8 cellular contexts compared by ENCODE assay signal in the genomic region with DNA sequence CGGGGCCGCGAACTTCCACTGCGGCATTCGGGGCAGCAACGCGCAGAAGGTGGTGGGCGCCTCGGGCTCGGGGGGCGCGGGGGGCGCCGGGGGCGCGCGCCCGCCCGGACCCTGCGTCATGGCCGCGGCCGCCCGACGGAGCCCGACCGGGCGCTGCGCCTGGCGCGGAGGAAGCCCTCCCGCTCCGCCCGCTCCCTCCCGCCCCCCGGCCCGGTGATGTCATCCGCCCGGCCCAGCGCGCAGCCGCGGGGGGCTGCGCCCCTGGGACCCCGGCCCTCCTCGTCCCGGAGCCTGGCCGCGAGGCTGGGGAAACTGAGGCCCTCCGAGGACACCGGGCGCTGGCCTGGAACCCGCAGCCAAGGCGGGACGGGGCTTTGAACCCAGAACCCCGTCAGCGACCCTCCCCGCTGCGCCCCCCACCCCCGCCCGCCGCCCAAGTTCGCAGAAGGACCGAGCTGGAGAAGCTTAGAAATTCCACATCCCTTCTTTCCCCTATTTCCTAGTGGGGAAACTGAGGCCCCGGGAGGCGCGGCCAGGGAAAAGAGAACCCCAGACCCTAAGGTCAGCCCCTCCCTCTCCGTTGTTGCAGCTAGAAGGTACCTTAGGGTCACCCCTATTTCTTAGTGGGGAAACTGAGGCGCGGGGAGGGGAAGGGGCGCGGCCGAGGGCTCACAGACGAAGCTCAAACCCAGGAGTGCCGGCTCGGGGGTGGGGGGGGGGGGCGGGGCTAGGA. TPM values are rescaled to one million over a fixed set of nuclear protein-coding genes. Genes with fewer than 3 reads are reported as not detected.
DNase-seq lines count a peak whose midpoint lies in the region; ATAC-seq and TF ChIP-seq lines count a peak whose summit lies in the region.

TSS of gene SHC2 (minus strand) at position 157 of the 733 bp plus-strand sequence. CDS start at position 120, 37 bp downstream.

- H3K36me3 Mint-ChIP-seq in activated T-cell treated with anti-CD3 and anti-CD28 coated beads, Interleukin-2, amount 50 U/mL, for 4 hours (ENCODE audit: insufficient read depth) = no peaks in the 10 kb centered on the region

- no peaks in the 10 kb centered on the region for H3K9me3 Mint-ChIP-seq in activated T-cell treated with anti-CD3 and anti-CD28 coated beads, Interleukin-2, amount 50 U/mL, for 4 hours

- peaks cover 22% of the 10 kb centered on the region for H3K4me1 ChIP-seq in left ventricle myocardium inferior

- TF ChIP-seq CTCF in left ventricle myocardium inferior (IDR thresholded peaks at IDR 0.05; ENCODE audit: borderline replicate concordance) (no peak), retinal pigment epithelial cell (conservative IDR thresholded peaks at IDR 0.05; ENCODE audit: low read depth, low read length) (no peak)

- intact Hi-C loops in left ventricle myocardium inferior (cut with micrococcal nuclease) = no loop called here

- H3K4me3 ChIP-seq in left ventricle myocardium inferior (peak within 1 kb of the TSS; percentile 76), retinal pigment epithelial cell (ENCODE audit: low read length) (peak within 1 kb of the TSS; percentile 66)

- ATAC-seq in activated T-cell treated with anti-CD3 and anti-CD28 coated beads, Interleukin-2, amount 50 U/mL, for 4 hours = peak in 1 of 2 donors; percentile 29
- no peak for ATAC-seq in GM19023 (IDR thresholded peaks at IDR 0.05; ENCODE audit: unreplicated experiment)

- no peaks in the 10 kb centered on the region for H3K36me3 ChIP-seq in left ventricle myocardium inferior

- H3K4me1 Mint-ChIP-seq in activated T-cell treated with anti-CD3 and anti-CD28 coated beads, Interleukin-2, amount 50 U/mL, for 4 hours (ENCODE audit: low read depth) = peaks cover 8% of the 10 kb centered on the region

- peak within 1 kb of the TSS; percentile 88 for H3K27ac ChIP-seq in left ventricle myocardium inferior (replicated peaks)

- CTCF ChIA-PET in HEK293T (lab: Yijun Ruan, JAX) = no interaction called here

- POLR2A ChIA-PET in HEK293T (lab: Yijun Ruan, JAX) = interaction anchor here (0.9 to 1.8 kb wide), 3 partner anchors 26 to 173 kb away, joined by 3 to 6 read pairs (median 3); no protein-coding TSS in a partner anchor

- no peaks in the 10 kb centered on the region for H3K27me3 ChIP-seq in left ventricle myocardium inferior (ENCODE audit: low read depth)

- DNase-seq in HEK293T (ENCODE audit: extremely low spot score) = peak; percentile 71
- DNase-seq in activated T-cell treated with anti-CD3 and anti-CD28 coated beads, Interleukin-2, amount 50 U/mL, for 4 hours = no peak
- DNase-seq in left ventricle myocardium inferior = peak; percentile 38
- DNase-seq in retinal pigment epithelial cell (ENCODE audit: low read depth) = no peak
- DNase-seq in ecto neural progenitor cell (ENCODE audit: low spot score) = no peak
- no peak for DNase-seq in cerebellar cortex (ENCODE audit: low spot score)
- no peak for DNase-seq in SKM-1 (lab: John Stamatoyannopoulos, UW; ENCODE audit: unreplicated experiment)

- peak within 1 kb of the TSS; percentile 59 for H3K4me3 Mint-ChIP-seq in activated T-cell treated with anti-CD3 and anti-CD28 coated beads, Interleukin-2, amount 50 U/mL, for 4 hours

- no peaks in the 10 kb centered on the region for H3K9me3 ChIP-seq in left ventricle myocardium inferior (replicated peaks)

- peaks cover 25% of the 10 kb centered on the region for H3K27me3 Mint-ChIP-seq in activated T-cell treated with anti-CD3 and anti-CD28 coated beads, Interleukin-2, amount 50 U/mL, for 4 hours (ENCODE audit: low read depth)

TF ChIP-seq in HEK293T, 16 proteins besides CTCF, POLR2A, EP300 and RAD21:
- TF ChIP-seq FOXK2 (IDR thresholded peaks at IDR 0.05) (no peak), LEF1 (IDR thresholded peaks at IDR 0.05; ENCODE audit: borderline replicate concordance) (no peak), FOXM1 (IDR thresholded peaks at IDR 0.05; ENCODE audit: borderline replicate concordance) (no peak), BHLHE40 (IDR thresholded peaks at IDR 0.05; ENCODE audit: borderline replicate concordance) (no peak), TARDBP (IDR thresholded peaks at IDR 0.05) (no peak), ZNF384 (IDR thresholded peaks at IDR 0.05) (no peak), SUZ12 (IDR thresholded peaks at IDR 0.05) (no peak), PKNOX1 (IDR thresholded peaks at IDR 0.05) (no peak), FOXA1 (IDR thresholded peaks at IDR 0.05) (no peak), ELF4 (IDR thresholded peaks at IDR 0.05) (no peak)

RNA-seq across cellular contexts. Expression of gene SHC2, which starts in this region (rescaled TPM):
- total RNA-seq in activated T-cell treated with anti-CD3 and anti-CD28 coated beads, Interleukin-2, amount 50 U/mL, for 4 hours = under 1 TPM; 0.16 to 0.33 (median 0.26) TPM
- total RNA-seq in left ventricle myocardium inferior = 11.3 TPM

Comparison
In these comparisons a context has a peak if more than half of its experiments do, and no peak if none do; other contexts are left out.
1. DNase-seq: peak in HEK293T (single experiment) and left ventricle myocardium inferior (single experiment); none in activated T-cell treated with anti-CD3 and anti-CD28 coated beads, Interleukin-2, amount 50 U/mL, for 4 hours (single experiment), retinal pigment epithelial cell (single experiment), ecto neural progenitor cell (single experiment), cerebellar cortex (single experiment) and SKM-1 (single experiment).